ENCODE assay signal across 1 cellular context in genomic region chr1:160307455-160307854, GRCh38.
TF ChIP-seq lines count a peak whose summit lies in the region.

No MANE protein-coding gene starts in this region.

TF ChIP-seq in SK-N-SH treated with all-trans-retinoic acid at 6 μM for 48 hours, 23 proteins besides CTCF, POLR2A, EP300 and RAD21 (continued from another document):
- TF ChIP-seq SNAI2 (CRISPR knock-in tag; IDR thresholded peaks at IDR 0.05) = no peak
- TF ChIP-seq POU6F1 (CRISPR knock-in tag; IDR thresholded peaks at IDR 0.05; ENCODE audit: borderline replicate concordance, low read depth) = no peak
- no peak for TF ChIP-seq ZNF8 (CRISPR knock-in tag; IDR thresholded peaks at IDR 0.05)
- no peak for TF ChIP-seq ZNF70 (CRISPR knock-in tag; IDR thresholded peaks at IDR 0.05)
- no peak for TF ChIP-seq ESRRG (CRISPR knock-in tag; IDR thresholded peaks at IDR 0.05)
- TF ChIP-seq, protein P1, sequence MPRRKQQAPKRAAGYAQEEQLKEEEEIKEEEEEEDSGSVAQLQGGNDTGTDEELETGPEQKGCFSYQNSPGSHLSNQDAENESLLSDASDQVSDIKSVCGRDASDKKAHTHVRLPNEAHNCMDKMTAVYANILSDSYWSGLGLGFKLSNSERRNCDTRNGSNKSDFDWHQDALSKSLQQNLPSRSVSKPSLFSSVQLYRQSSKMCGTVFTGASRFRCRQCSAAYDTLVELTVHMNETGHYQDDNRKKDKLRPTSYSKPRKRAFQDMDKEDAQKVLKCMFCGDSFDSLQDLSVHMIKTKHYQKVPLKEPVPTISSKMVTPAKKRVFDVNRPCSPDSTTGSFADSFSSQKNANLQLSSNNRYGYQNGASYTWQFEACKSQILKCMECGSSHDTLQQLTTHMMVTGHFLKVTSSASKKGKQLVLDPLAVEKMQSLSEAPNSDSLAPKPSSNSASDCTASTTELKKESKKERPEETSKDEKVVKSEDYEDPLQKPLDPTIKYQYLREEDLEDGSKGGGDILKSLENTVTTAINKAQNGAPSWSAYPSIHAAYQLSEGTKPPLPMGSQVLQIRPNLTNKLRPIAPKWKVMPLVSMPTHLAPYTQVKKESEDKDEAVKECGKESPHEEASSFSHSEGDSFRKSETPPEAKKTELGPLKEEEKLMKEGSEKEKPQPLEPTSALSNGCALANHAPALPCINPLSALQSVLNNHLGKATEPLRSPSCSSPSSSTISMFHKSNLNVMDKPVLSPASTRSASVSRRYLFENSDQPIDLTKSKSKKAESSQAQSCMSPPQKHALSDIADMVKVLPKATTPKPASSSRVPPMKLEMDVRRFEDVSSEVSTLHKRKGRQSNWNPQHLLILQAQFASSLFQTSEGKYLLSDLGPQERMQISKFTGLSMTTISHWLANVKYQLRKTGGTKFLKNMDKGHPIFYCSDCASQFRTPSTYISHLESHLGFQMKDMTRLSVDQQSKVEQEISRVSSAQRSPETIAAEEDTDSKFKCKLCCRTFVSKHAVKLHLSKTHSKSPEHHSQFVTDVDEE (CRISPR knock-in tag; IDR thresholded peaks at IDR 0.05) = no peak
- no peak for TF ChIP-seq PPARA (CRISPR knock-in tag; IDR thresholded peaks at IDR 0.05; ENCODE audit: borderline replicate concordance)
- TF ChIP-seq ISL1 (CRISPR knock-in tag; IDR thresholded peaks at IDR 0.05) = no peak
- TF ChIP-seq, protein P2, sequence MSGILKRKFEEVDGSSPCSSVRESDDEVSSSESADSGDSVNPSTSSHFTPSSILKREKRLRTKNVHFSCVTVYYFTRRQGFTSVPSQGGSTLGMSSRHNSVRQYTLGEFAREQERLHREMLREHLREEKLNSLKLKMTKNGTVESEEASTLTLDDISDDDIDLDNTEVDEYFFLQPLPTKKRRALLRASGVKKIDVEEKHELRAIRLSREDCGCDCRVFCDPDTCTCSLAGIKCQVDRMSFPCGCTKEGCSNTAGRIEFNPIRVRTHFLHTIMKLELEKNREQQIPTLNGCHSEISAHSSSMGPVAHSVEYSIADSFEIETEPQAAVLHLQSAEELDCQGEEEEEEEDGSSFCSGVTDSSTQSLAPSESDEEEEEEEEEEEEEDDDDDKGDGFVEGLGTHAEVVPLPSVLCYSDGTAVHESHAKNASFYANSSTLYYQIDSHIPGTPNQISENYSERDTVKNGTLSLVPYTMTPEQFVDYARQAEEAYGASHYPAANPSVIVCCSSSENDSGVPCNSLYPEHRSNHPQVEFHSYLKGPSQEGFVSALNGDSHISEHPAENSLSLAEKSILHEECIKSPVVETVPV (CRISPR knock-in tag; IDR thresholded peaks at IDR 0.05) = no peak
- no peak for TF ChIP-seq RARB (CRISPR knock-in tag; IDR thresholded peaks at IDR 0.05)
- TF ChIP-seq, protein P3, sequence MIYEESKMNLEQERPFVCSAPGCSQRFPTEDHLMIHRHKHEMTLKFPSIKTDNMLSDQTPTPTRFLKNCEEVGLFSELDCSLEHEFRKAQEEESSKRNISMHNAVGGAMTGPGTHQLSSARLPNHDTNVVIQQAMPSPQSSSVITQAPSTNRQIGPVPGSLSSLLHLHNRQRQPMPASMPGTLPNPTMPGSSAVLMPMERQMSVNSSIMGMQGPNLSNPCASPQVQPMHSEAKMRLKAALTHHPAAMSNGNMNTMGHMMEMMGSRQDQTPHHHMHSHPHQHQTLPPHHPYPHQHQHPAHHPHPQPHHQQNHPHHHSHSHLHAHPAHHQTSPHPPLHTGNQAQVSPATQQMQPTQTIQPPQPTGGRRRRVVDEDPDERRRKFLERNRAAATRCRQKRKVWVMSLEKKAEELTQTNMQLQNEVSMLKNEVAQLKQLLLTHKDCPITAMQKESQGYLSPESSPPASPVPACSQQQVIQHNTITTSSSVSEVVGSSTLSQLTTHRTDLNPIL (CRISPR knock-in tag; IDR thresholded peaks at IDR 0.05; ENCODE audit: low read depth) = no peak
- TF ChIP-seq TOX (CRISPR knock-in tag; IDR thresholded peaks at IDR 0.05; ENCODE audit: borderline replicate concordance) = no peak
- no peak for TF ChIP-seq ZFP30 (CRISPR knock-in tag; IDR thresholded peaks at IDR 0.05)
